8 cellular contexts compared by ENCODE assay signal in genomic region chr11:47562393-47562792, GRCh38. TPM values are rescaled to one million over a fixed set of nuclear protein-coding genes. Genes with fewer than 3 reads are reported as not detected.
"Had no signal": no experiment of that assay in that cellular context is flagged by ENCODE, and none has a peak within 500 bp of the region (broad histone marks: within the 10 kb centered on the region; RNA-seq: fewer than 3 reads in every experiment).

No MANE protein-coding gene starts in this region.

RNA-seq across cellular contexts. Expression of gene FAM180B, which starts 24.1 kb away (rescaled TPM):
- total RNA-seq: activated CD4-positive, alpha-beta memory T cell treated with anti-CD3 and anti-CD28 coated beads for 36 hours; activated CD8-positive, alpha-beta T cell treated with anti-CD3 and anti-CD28 coated beads for 36 hours; activated naive CD4-positive, alpha-beta T cell treated with anti-CD3 and anti-CD28 coated beads for 36 hours; activated naive CD8-positive, alpha-beta T cell treated with anti-CD3 and anti-CD28 coated beads for 36 hours; activated T-helper 1 cell treated with anti-CD3 and anti-CD28 coated beads, Interleukin-12 subunit alpha, Interleukin-12 subunit beta, Interleukin-2, Interleukin-4 antibody, amounts not matched to agents 30 ng/mL and 10 ng/mL and 1 ng/mL, durations not matched to agents 14 hours and 24 hours and 36 hours; activated T-helper 17 cell treated with anti-CD3 and anti-CD28 coated beads, Interleukin-2, amount 50 U/mL, for 72 hours; cardiac septum; cerebellum had no signal
